Comparison of ENCODE assay signal across 9 cellular contexts in the genomic region with DNA sequence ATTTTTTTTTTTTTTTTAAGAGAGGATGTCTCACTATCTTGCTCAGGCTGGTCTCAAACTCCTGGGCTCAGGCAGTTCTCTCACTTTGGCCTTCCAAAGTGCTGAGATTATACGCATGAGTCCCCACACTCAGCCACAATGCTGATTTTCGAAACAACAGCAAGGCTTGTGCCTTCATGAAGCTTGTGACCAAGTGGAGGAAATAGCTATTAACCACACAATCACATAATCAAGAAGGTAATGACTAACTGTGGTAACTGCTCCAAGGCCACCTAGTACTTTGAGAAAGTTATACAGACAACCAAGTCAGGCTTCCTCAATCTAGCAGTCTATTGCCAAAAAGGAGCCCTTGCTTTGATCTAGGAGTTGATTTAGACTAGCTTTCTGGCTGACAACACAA.
DNase-seq lines count a peak whose midpoint lies in the region; ATAC-seq, FAIRE-seq and TF ChIP-seq lines count a peak whose summit lies in the region.
"Had no signal": no experiment of that assay in that cellular context is flagged by ENCODE, and none has a peak within 500 bp of the region (broad histone marks: within the 10 kb centered on the region; RNA-seq: fewer than 3 reads in every experiment).

No MANE protein-coding gene starts in this region.

- TF ChIP-seq CTCF in retinal pigment epithelial cell (conservative IDR thresholded peaks at IDR 0.05; ENCODE audit: low read depth, low read length) = no peak

- DNase-seq in GM19238 (ENCODE audit: insufficient read length, low spot score) (peak; percentile 23), RCC 7860 (ENCODE audit: low spot score) (peak; percentile 36), retinal pigment epithelial cell (ENCODE audit: low read depth) (peak; percentile 71), CD1c-positive myeloid dendritic cell (ENCODE audit: extremely low spot score) (no peak), DMS 273 treated with DMSO at 0.1 percent for 48 hours (lab: John Stamatoyannopoulos, UW) (no peak)
- DNase-seq: MG63 had no signal

- FAIRE-seq in RCC 7860 (lab: Jason Lieb, UNC) = peak; percentile 86

- ATAC-seq in HG02884 (IDR thresholded peaks at IDR 0.05; ENCODE audit: unreplicated experiment) (peak; percentile 68), HG03045 (IDR thresholded peaks at IDR 0.05; ENCODE audit: unreplicated experiment) (no peak)
- ATAC-seq: sciatic nerve had no signal

- H3K4me3 ChIP-seq in retinal pigment epithelial cell (ENCODE audit: low read length) = no peak overlapping the region
- H3K4me3 ChIP-seq: MG63 had no signal

Comparison
In these comparisons a context has a peak if more than half of its experiments do, and no peak if none do; other contexts are left out.
1. DNase-seq: peak in GM19238 (single experiment), RCC 7860 (single experiment) and retinal pigment epithelial cell (single experiment); none in CD1c-positive myeloid dendritic cell (single experiment) and DMS 273 treated with DMSO at 0.1 percent for 48 hours (single experiment).